In genomic region chr12:2051700-2052625, GRCh38 we compare ENCODE assay signal across 8 cellular contexts. TPM values are rescaled to one million over a fixed set of nuclear protein-coding genes. Genes with fewer than 3 reads are reported as not detected.
DNase-seq lines count a peak whose midpoint lies in the region; ATAC-seq and TF ChIP-seq lines count a peak whose summit lies in the region.

No MANE protein-coding gene starts in this region.

- H3K4me3 ChIP-seq in left ventricle myocardium inferior (peak overlapping the region; percentile 79), spleen (peak overlapping the region in 7 of 8 donors; percentile 20 to 75 (median 36))

- DNase-seq in DMS53 (lab: John Stamatoyannopoulos, UW) = peak; percentile 33
- DNase-seq in DMS53 treated with DMSO at 0.1 percent for 48 hours (lab: John Stamatoyannopoulos, UW; ENCODE audit: unreplicated experiment) = no peak
- DNase-seq in SW480 (ENCODE audit: low spot score) = peak; percentile 14
- DNase-seq in left ventricle myocardium inferior = no peak
- DNase-seq in spleen = no peak
- DNase-seq in NCI-H446 treated with DMSO at 0.1 percent for 48 hours (lab: John Stamatoyannopoulos, UW) = no peak
- no peak for DNase-seq in cerebellum (ENCODE audit: low spot score)

- H3K27ac ChIP-seq in left ventricle myocardium inferior (replicated peaks) = peak overlapping the region; percentile 91
- H3K27ac ChIP-seq in spleen = peak overlapping the region in 2 of 8 donors; percentile 21 to 79

- no peak for TF ChIP-seq POLR2A in spleen (IDR thresholded peaks at IDR 0.05)

- ATAC-seq in GM21381 (IDR thresholded peaks at IDR 0.05; ENCODE audit: unreplicated experiment) = no peak

- no peaks in the 10 kb centered on the region for H3K9me3 ChIP-seq in left ventricle myocardium inferior (replicated peaks)
- no peaks in the 10 kb centered on the region for H3K9me3 ChIP-seq in spleen

- H3K36me3 ChIP-seq in left ventricle myocardium inferior (no peaks in the 10 kb centered on the region), spleen (no peaks in the 10 kb centered on the region)

- intact Hi-C loops in left ventricle myocardium inferior (cut with micrococcal nuclease) = loop anchor here (10.0 kb wide), 2 partner anchors 233 to 533 kb away; no protein-coding TSS in a partner anchor
- intact Hi-C loops in spleen (cut with DNase I; ENCODE audit: low total_unique reads) = loop anchor here (10.0 kb wide), 2 partner anchors 233 to 533 kb away; no protein-coding TSS in a partner anchor

- TF ChIP-seq CTCF in left ventricle myocardium inferior (IDR thresholded peaks at IDR 0.05; ENCODE audit: borderline replicate concordance) = no peak
- TF ChIP-seq CTCF in spleen (IDR thresholded peaks at IDR 0.05 in 8 of 11, conservative IDR thresholded peaks at IDR 0.05 in 3 of 11) = no peak

- 10 to 23% (median 14%) methylated on average over 26 to 54 of the region's 54 CpGs for WGBS in spleen, 5 donors

- H3K27me3 ChIP-seq in left ventricle myocardium inferior (ENCODE audit: low read depth) (peaks cover 11% of the 10 kb centered on the region), spleen (replicated peaks in 1 of 7) (peaks cover 0 to 63% (median 25%) of the 10 kb centered on the region in 7 donors)

- H3K4me1 ChIP-seq in left ventricle myocardium inferior (peaks cover 66% of the 10 kb centered on the region), spleen (peaks cover 2 to 52% (median 19%) of the 10 kb centered on the region in 6 donors)

RNA-seq across cellular contexts. Expression of gene CACNA1C, which starts 0.8 kb away (rescaled TPM):
- total RNA-seq in left ventricle myocardium inferior (137 TPM), spleen (10 to 100 TPM; 13.5 to 27.6 (median 23.5) TPM), cerebellum (20.9 TPM)
- polyA plus RNA-seq in spleen = 1 to 10 TPM in 2 of 3 donors, under 1 TPM in 1; 0.67 to 3.7 (median 1.5) TPM

RNA-seq across cellular contexts. Expression of gene DCP1B, which starts 47.7 kb away (rescaled TPM):
- total RNA-seq in left ventricle myocardium inferior (1.7 TPM), spleen (10 to 100 TPM; 11.1 to 20.8 (median 16.9) TPM), cerebellum (11.4 TPM)
- 1 to 10 TPM; 5.5 to 7.6 (median 6.1) TPM for polyA plus RNA-seq in spleen

Comparison
In these comparisons a context has a peak if more than half of its experiments do, and no peak if none do; other contexts are left out.
1. DNase-seq: peak in DMS53 (single experiment) and SW480 (single experiment); none in DMS53 treated with DMSO at 0.1 percent for 48 hours (single experiment), left ventricle myocardium inferior (single experiment), spleen (single experiment), NCI-H446 treated with DMSO at 0.1 percent for 48 hours (single experiment) and cerebellum (single experiment).